ENCODE assay signal across 10 cellular contexts in the genomic region with DNA sequence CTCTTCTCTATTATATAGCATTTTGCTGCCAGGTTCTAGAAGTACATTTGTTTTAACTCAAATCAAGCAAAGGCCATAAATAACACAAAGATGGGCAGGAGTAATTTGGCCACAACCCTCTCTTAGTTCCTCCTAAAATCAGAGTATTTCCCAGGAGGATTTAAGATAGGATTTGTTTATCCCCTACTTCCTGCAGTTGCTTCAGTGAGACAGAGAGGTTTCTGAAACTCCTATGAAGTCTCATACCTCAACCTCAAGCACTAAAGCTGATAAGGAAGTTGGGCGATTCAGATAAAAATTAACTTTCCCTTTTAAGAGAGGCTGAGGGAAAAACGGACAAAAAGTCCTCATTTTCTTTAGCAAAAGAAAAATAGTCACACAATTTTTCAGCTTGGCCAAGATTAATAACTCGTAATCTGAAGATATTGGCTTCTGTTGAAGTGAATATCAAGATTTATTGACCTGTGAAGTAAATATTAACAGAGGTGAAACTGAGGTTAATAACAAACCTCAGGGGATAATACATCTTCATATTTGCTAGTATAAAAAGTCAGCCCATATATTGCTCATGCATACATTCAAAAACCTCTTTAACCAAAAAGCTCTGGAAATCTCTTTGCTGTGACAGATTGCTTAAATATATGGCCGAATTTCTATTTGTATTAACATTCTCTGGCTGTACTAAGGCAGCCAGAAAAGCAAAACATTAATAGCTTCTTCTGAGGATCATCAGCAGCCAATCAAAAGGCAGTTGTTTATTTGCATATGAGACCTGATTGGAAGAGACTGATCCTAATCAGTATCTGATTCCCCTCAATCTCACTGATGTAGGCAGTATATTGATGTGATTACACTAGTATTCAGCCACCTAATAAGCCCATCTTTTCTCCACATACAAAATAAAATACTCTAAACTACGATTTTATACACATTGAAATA.
DNase-seq lines count a peak whose midpoint lies in the region; ATAC-seq and TF ChIP-seq lines count a peak whose summit lies in the region.
"Had no signal": no experiment of that assay in that cellular context is flagged by ENCODE, and none has a peak within 500 bp of the region (broad histone marks: within the 10 kb centered on the region; RNA-seq: fewer than 3 reads in every experiment).

No MANE protein-coding gene starts in this region.

- ATAC-seq in GM18511 (IDR thresholded peaks at IDR 0.05; ENCODE audit: unreplicated experiment) = peak; percentile 71
- ATAC-seq: activated T-cell treated with anti-CD3 and anti-CD28 coated beads, Interleukin-2, amount 50 U/mL, for 4 hours had no signal

- H3K79me2 ChIP-seq in Loucy (ENCODE audit: insufficient read depth, low read length) = no peaks in the 10 kb centered on the region

- peaks cover 36% of the 10 kb centered on the region for H3K4me1 ChIP-seq in Loucy (ENCODE audit: insufficient read depth, low read length, poor library complexity, severe bottlenecking)

- peak overlapping the region; percentile 65 for H3K4me2 ChIP-seq in Loucy (ENCODE audit: low read depth, low read length, poor library complexity, severe bottlenecking)

- H3K9ac ChIP-seq in Loucy (ENCODE audit: low read depth, low read length, poor library complexity, severe bottlenecking) = no peak overlapping the region

- H3K36me3 ChIP-seq in Loucy (ENCODE audit: insufficient read depth, low read length) = no peaks in the 10 kb centered on the region

- TF ChIP-seq CTCF in Loucy (conservative IDR thresholded peaks at IDR 0.05; ENCODE audit: low read length) = no peak
- no peak for TF ChIP-seq CTCF in GM10266 (IDR thresholded peaks at IDR 0.05; ENCODE audit: control insufficient read depth, insufficient read depth, low read depth, missing control alignments)

- no peaks in the 10 kb centered on the region for H3F3A ChIP-seq in Loucy (ENCODE audit: low read depth)

- H3K9me3 ChIP-seq in Loucy (ENCODE audit: insufficient read depth, low read depth, low read length) = no peaks in the 10 kb centered on the region

- H4K20me1 ChIP-seq in Loucy (ENCODE audit: insufficient read depth, low read length, poor library complexity, severe bottlenecking) = no peaks in the 10 kb centered on the region

- H2AFZ ChIP-seq in Loucy (ENCODE audit: low read length) = no peak overlapping the region; the same call in 1 of the 2 replicates

- DNase-seq in HCEC 1CT (peak; percentile 4), kidney glomerular epithelial cell (lab: John Stamatoyannopoulos, UW) (peak; percentile 16), T-helper 2 cell (no peak), hypothalamus (lab: John Stamatoyannopoulos, UW) (no peak), GM10266 (ENCODE audit: extremely low spot score) (no peak)
- no peak for DNase-seq in stimulated activated CD4-positive, alpha-beta T cell treated with anti-CD3 and anti-CD28 coated beads, Interleukin-2, amount 100 ng/mL, for 48 hours
- DNase-seq: activated T-cell treated with anti-CD3 and anti-CD28 coated beads, Interleukin-2, amount 50 U/mL, for 4 hours; NCI-H446 treated with DMSO at 0.1 percent for 48 hours had no signal

- no peaks in the 10 kb centered on the region for H3K27me3 ChIP-seq in Loucy (ENCODE audit: insufficient read depth, low read length, poor library complexity, severe bottlenecking)

- peak overlapping the region; percentile 58 for H3K4me3 ChIP-seq in Loucy (ENCODE audit: low read length, poor library complexity, severe bottlenecking)

- no peaks in the 10 kb centered on the region for H3K9me2 ChIP-seq in Loucy (replicated peaks; ENCODE audit: low read depth, low read length)

Comparison
In these comparisons a context has a peak if more than half of its experiments do, and no peak if none do; other contexts are left out.
1. DNase-seq: peak in HCEC 1CT (single experiment) and kidney glomerular epithelial cell (single experiment); none in T-helper 2 cell (0 of 5), stimulated activated CD4-positive, alpha-beta T cell treated with anti-CD3 and anti-CD28 coated beads, Interleukin-2, amount 100 ng/mL, for 48 hours (0 of 2), hypothalamus (0 of 51) and GM10266 (single experiment).